11 cellular contexts compared by ENCODE assay signal in genomic region chr6:14877758-14878157, GRCh38.
A peak's percentile ranks its signal among the peaks of the same experiment; 100 is the strongest.
DNase-seq lines count a peak whose midpoint lies in the region; ATAC-seq and TF ChIP-seq lines count a peak whose summit lies in the region.
"Had no signal": no experiment of that assay in that cellular context is flagged by ENCODE, and none has a peak within 500 bp of the region (broad histone marks: within the 10 kb centered on the region; RNA-seq: fewer than 3 reads in every experiment).

No MANE protein-coding gene starts in this region.

- no peaks in the 10 kb centered on the region for H3K79me2 ChIP-seq in ACC112 (ENCODE audit: control insufficient read depth, insufficient read depth, low read length, unreplicated experiment)

- H3K4me3 Mint-ChIP-seq in Calu3 (ENCODE audit: low read depth, unreplicated experiment) (no peak overlapping the region), naive B cell (peak overlapping the region in 2 of 8 donors; percentile 76 to 77), progenitor cell of endocrine pancreas (ENCODE audit: low read depth) (no peak overlapping the region)
- no peak overlapping the region for H3K4me3 Mint-ChIP-seq in activated T-helper 2 cell treated with anti-CD3 and anti-CD28 coated beads, Interferon-gamma antibody, Interleukin-2, Interleukin-4, amounts not matched to agents 10 μg/mL and 5 μg/mL and 100 μg/mL, durations not matched to agents 14 hours and 24 hours and 36 hours (ENCODE audit: low read depth)

- peak overlapping the region; percentile 66 for H2AFZ ChIP-seq in ACC112 (ENCODE audit: low read length, unreplicated experiment)

- intact Hi-C loops in Calu3 (cut with micrococcal nuclease; ENCODE audit: unreplicated experiment) = no loop called here
- intact Hi-C loops in activated T-helper 2 cell treated with anti-CD3 and anti-CD28 coated beads, Interferon-gamma antibody, Interleukin-2, Interleukin-4, amounts not matched to agents 10 μg/mL and 5 μg/mL and 100 μg/mL, durations not matched to agents 14 hours and 24 hours and 36 hours (cut with micrococcal nuclease) = loop anchor here (1.0 to 10.0 kb wide), 11 partner anchors 141 to 603 kb away; no protein-coding TSS in a partner anchor

- BruUV-seq in Calu3 (replicated peaks; lab: Mats Ljungman, UMichigan) = no TSS peak

- H3K27ac Mint-ChIP-seq in Calu3 (ENCODE audit: unreplicated experiment) = peak overlapping the region; percentile 93
- peak overlapping the region; percentile 91 for H3K27ac Mint-ChIP-seq in activated T-helper 2 cell treated with anti-CD3 and anti-CD28 coated beads, Interferon-gamma antibody, Interleukin-2, Interleukin-4, amounts not matched to agents 10 μg/mL and 5 μg/mL and 100 μg/mL, durations not matched to agents 14 hours and 24 hours and 36 hours
- peak overlapping the region; percentile 19 to 94 (median 90) for H3K27ac Mint-ChIP-seq in naive B cell
- H3K27ac Mint-ChIP-seq in progenitor cell of endocrine pancreas = no peak overlapping the region

- no peaks in the 10 kb centered on the region for H3K27me3 ChIP-seq in ACC112 (ENCODE audit: insufficient read depth, low read length)

- H3K9me3 Mint-ChIP-seq in Calu3 (ENCODE audit: low read depth, unreplicated experiment) (peaks cover 2% of the 10 kb centered on the region), naive B cell (peaks cover 0 to 4% (median 0%) of the 10 kb centered on the region in 7 donors), progenitor cell of endocrine pancreas (ENCODE audit: low read depth) (no peaks in the 10 kb centered on the region)
- no peaks in the 10 kb centered on the region for H3K9me3 Mint-ChIP-seq in activated T-helper 2 cell treated with anti-CD3 and anti-CD28 coated beads, Interferon-gamma antibody, Interleukin-2, Interleukin-4, amounts not matched to agents 10 μg/mL and 5 μg/mL and 100 μg/mL, durations not matched to agents 14 hours and 24 hours and 36 hours

- DNase-seq in Calu3 (no peak), naive B cell (no peak), progenitor cell of endocrine pancreas (ENCODE audit: low spot score, unreplicated experiment) (no peak), DMS53 treated with DMSO at 0.1 percent for 48 hours (lab: John Stamatoyannopoulos, UW; ENCODE audit: unreplicated experiment) (no peak)
- DNase-seq in activated T-helper 2 cell treated with anti-CD3 and anti-CD28 coated beads, Interferon-gamma antibody, Interleukin-2, Interleukin-4, amounts not matched to agents 10 μg/mL and 5 μg/mL and 100 μg/mL, durations not matched to agents 14 hours and 24 hours and 36 hours (ENCODE audit: low spot score) = no peak
- DNase-seq in stimulated activated naive CD4-positive, alpha-beta T cell treated with Interleukin-2 at 50 U/mL for 16 hours (lab: John Stamatoyannopoulos, UW) = no peak
- DNase-seq: Caco-2, NCI-H1930 had no signal

- ATAC-seq in naive B cell (ENCODE audit: low read depth in 2 of 2) (no peak), HG02884 (IDR thresholded peaks at IDR 0.05; ENCODE audit: unreplicated experiment) (no peak)
- ATAC-seq: K562 had no signal

- CTCF ChIA-PET in Calu3 (lab: Charles Lee) = interaction anchor here (0.7 to 0.8 kb wide), 2 partner anchors 591 to 1639 kb away, joined by 3 to 4 read pairs; no protein-coding TSS in a partner anchor

- peak overlapping the region; percentile 80 for H3K27ac ChIP-seq in ACC112 (ENCODE audit: low read depth, low read length)

- no peaks in the 10 kb centered on the region for H3K36me3 ChIP-seq in ACC112 (ENCODE audit: insufficient read depth, low read length)

- H3K27me3 Mint-ChIP-seq in Calu3 (ENCODE audit: unreplicated experiment) (no peaks in the 10 kb centered on the region), naive B cell (no peaks in the 10 kb centered on the region), progenitor cell of endocrine pancreas (peaks cover 2% of the 10 kb centered on the region)
- H3K27me3 Mint-ChIP-seq in activated T-helper 2 cell treated with anti-CD3 and anti-CD28 coated beads, Interferon-gamma antibody, Interleukin-2, Interleukin-4, amounts not matched to agents 10 μg/mL and 5 μg/mL and 100 μg/mL, durations not matched to agents 14 hours and 24 hours and 36 hours (ENCODE audit: low read depth) = no peaks in the 10 kb centered on the region

- no peak overlapping the region for H3K4me3 ChIP-seq in ACC112 (ENCODE audit: low read depth, low read length)
- H3K4me3 ChIP-seq: K562 had no signal

- H3K36me3 Mint-ChIP-seq in Calu3 (ENCODE audit: insufficient read depth, unreplicated experiment) (no peaks in the 10 kb centered on the region), naive B cell (no peaks in the 10 kb centered on the region), progenitor cell of endocrine pancreas (ENCODE audit: insufficient read depth) (no peaks in the 10 kb centered on the region)
- H3K36me3 Mint-ChIP-seq in activated T-helper 2 cell treated with anti-CD3 and anti-CD28 coated beads, Interferon-gamma antibody, Interleukin-2, Interleukin-4, amounts not matched to agents 10 μg/mL and 5 μg/mL and 100 μg/mL, durations not matched to agents 14 hours and 24 hours and 36 hours (ENCODE audit: low read depth) = no peaks in the 10 kb centered on the region

- TF ChIP-seq CTCF in Calu3 (IDR thresholded peaks at IDR 0.05; ENCODE audit: unreplicated experiment) (no peak), progenitor cell of endocrine pancreas (IDR thresholded peaks at IDR 0.05; ENCODE audit: unreplicated experiment) (no peak)

- peaks cover 51% of the 10 kb centered on the region for H3K4me1 Mint-ChIP-seq in Calu3 (ENCODE audit: low read depth, unreplicated experiment)
- peaks cover 62% of the 10 kb centered on the region for H3K4me1 Mint-ChIP-seq in activated T-helper 2 cell treated with anti-CD3 and anti-CD28 coated beads, Interferon-gamma antibody, Interleukin-2, Interleukin-4, amounts not matched to agents 10 μg/mL and 5 μg/mL and 100 μg/mL, durations not matched to agents 14 hours and 24 hours and 36 hours (ENCODE audit: low read depth)
- peaks cover 12 to 30% (median 26%) of the 10 kb centered on the region in 3 donors for H3K4me1 Mint-ChIP-seq in naive B cell
- H3K4me1 Mint-ChIP-seq in progenitor cell of endocrine pancreas (ENCODE audit: low read depth) = peaks cover 5% of the 10 kb centered on the region

- peaks cover 38% of the 10 kb centered on the region for H3K4me1 ChIP-seq in ACC112 (ENCODE audit: control insufficient read depth, insufficient read depth, low read length, unreplicated experiment)
- H3K4me1 ChIP-seq: Caco-2 had no signal
